Comparison of ENCODE assay signal across 9 cellular contexts in genomic region chr16:10180771-10181163, GRCh38. TPM values are rescaled to one million over a fixed set of nuclear protein-coding genes. Genes with fewer than 3 reads are reported as not detected.
DNase-seq lines count a peak whose midpoint lies in the region; ATAC-seq and TF ChIP-seq lines count a peak whose summit lies in the region.
"Had no signal": no experiment of that assay in that cellular context is flagged by ENCODE, and none has a peak within 500 bp of the region (broad histone marks: within the 10 kb centered on the region; RNA-seq: fewer than 3 reads in every experiment).

No MANE protein-coding gene starts in this region.

- no peaks in the 10 kb centered on the region for H3K9me3 ChIP-seq in left ventricle myocardium inferior (replicated peaks)

- intact Hi-C loops in left ventricle myocardium inferior (cut with micrococcal nuclease): no loop called here

- ATAC-seq in GM18517 (IDR thresholded peaks at IDR 0.05; ENCODE audit: unreplicated experiment) (no peak), HG03520 (IDR thresholded peaks at IDR 0.05; ENCODE audit: unreplicated experiment) (no peak)

- DNase-seq in HFF-Myc (ENCODE audit: extremely low read depth, low read depth) (no peak), left ventricle myocardium inferior (no peak), NCI-H2196 treated with DMSO at 0.1 percent for 48 hours (lab: John Stamatoyannopoulos, UW; ENCODE audit: unreplicated experiment) (no peak)
- DNase-seq in activated CD8-positive, alpha-beta memory T cell treated with anti-CD3 and anti-CD28 coated beads, Interleukin-2, amount 50 U/mL, for 48 hours: peak; percentile 75
- DNase-seq in stimulated activated CD4-positive, alpha-beta T cell treated with anti-CD3 and anti-CD28 coated beads, Interleukin-1b, Interleukin-23, amount 100 ng/mL, for 48 hours: peak; percentile 23

- H3K36me3 ChIP-seq in left ventricle myocardium inferior: no peaks in the 10 kb centered on the region

- H3K27ac ChIP-seq in left ventricle myocardium inferior (replicated peaks): no peak overlapping the region
- H3K27ac ChIP-seq: skin epidermis had no signal

- no peak overlapping the region for H3K4me3 ChIP-seq in HFF-Myc (replicated peaks; ENCODE audit: low read depth, low read length)
- peak overlapping the region; percentile 61 for H3K4me3 ChIP-seq in left ventricle myocardium inferior

- peak; percentile 27 for TF ChIP-seq CTCF in HFF-Myc (IDR thresholded peaks at IDR 0.05; ENCODE audit: low read depth, low read length, missing control alignments)
- peak; percentile 49 for TF ChIP-seq CTCF in left ventricle myocardium inferior (IDR thresholded peaks at IDR 0.05; ENCODE audit: borderline replicate concordance)

- peaks cover 89% of the 10 kb centered on the region for H3K27me3 ChIP-seq in left ventricle myocardium inferior (ENCODE audit: low read depth)

- H3K4me1 ChIP-seq in left ventricle myocardium inferior: peaks cover 27% of the 10 kb centered on the region

RNA-seq across cellular contexts. Expression of gene GRIN2A, which starts 1.5 kb away (rescaled TPM):
- total RNA-seq in left ventricle myocardium inferior: 2.4 TPM
- total RNA-seq: T-helper 1 cell treated with Interleukin-12 subunit alpha and Interleukin-12 subunit beta and Interleukin-4 antibody, amounts not matched to agents 30 ng/mL and 1 ng/mL, for 36 hours had no signal

Comparison
In these comparisons a context has a peak if more than half of its experiments do, and no peak if none do; other contexts are left out.
1. DNase-seq: peak in activated CD8-positive, alpha-beta memory T cell treated with anti-CD3 and anti-CD28 coated beads, Interleukin-2, amount 50 U/mL, for 48 hours (single experiment) and stimulated activated CD4-positive, alpha-beta T cell treated with anti-CD3 and anti-CD28 coated beads, Interleukin-1b, Interleukin-23, amount 100 ng/mL, for 48 hours (single experiment); none in HFF-Myc (single experiment), left ventricle myocardium inferior (single experiment) and NCI-H2196 treated with DMSO at 0.1 percent for 48 hours (single experiment).